In the genomic region with DNA sequence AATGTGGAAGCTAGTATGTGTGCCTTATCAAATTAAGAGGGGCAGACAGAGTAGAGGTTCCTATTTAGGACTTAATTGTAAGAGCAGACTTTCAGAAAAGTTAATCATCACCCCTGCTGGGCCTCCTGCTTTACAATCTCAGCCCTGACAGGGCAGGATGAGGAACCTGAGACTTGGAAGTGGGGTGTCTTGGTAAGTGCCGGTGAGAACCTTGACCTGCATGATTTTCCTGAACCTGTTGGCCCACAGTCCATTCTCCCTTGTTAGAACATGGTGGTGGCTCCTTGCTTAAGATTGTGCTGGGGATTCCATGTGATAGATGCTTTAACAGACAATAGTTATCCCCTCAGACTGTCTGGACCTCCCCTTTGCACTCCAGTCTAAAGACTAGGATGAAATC, we compare ENCODE assay signal across 20 cellular contexts.
DNase-seq lines count a peak whose midpoint lies in the region; ATAC-seq and TF ChIP-seq lines count a peak whose summit lies in the region.
"Had no signal": no experiment of that assay in that cellular context is flagged by ENCODE, and none has a peak within 500 bp of the region (broad histone marks: within the 10 kb centered on the region; RNA-seq: fewer than 3 reads in every experiment).

No MANE protein-coding gene starts in this region.

- H3K27ac ChIP-seq in esophagus muscularis mucosa (replicated peaks in 1 of 4) (no peak overlapping the region), mesenchymal stem cell (ENCODE audit: low read length, poor library complexity, severe bottlenecking) (no peak overlapping the region), tibial artery (no peak overlapping the region)
- H3K27ac ChIP-seq: GM23248, HL-60 had no signal

- H3K9me3 ChIP-seq in esophagus muscularis mucosa, result no peaks in the 10 kb centered on the region
- H3K9me3 ChIP-seq in mesenchymal stem cell (ENCODE audit: control insufficient read depth, low read length), result no peaks in the 10 kb centered on the region
- H3K9me3 ChIP-seq in tibial artery, result no peaks in the 10 kb centered on the region
- H3K9me3 ChIP-seq: BE2C, HAP-1 had no signal

- intact Hi-C loops in esophagus muscularis mucosa (cut with DNase I) (no loop called here), tibial artery (cut with DNase I; ENCODE audit: low total_unique reads) (no loop called here)

- H3K36me3 ChIP-seq in esophagus muscularis mucosa (no peaks in the 10 kb centered on the region), mesenchymal stem cell (ENCODE audit: control insufficient read depth in 1 of 2, insufficient read depth in 2 of 2, low read depth in 1 of 2, low read length in 2 of 2) (no peaks in the 10 kb centered on the region), tibial artery (no peaks in the 10 kb centered on the region)
- H3K36me3 ChIP-seq: BE2C, HAP-1 had no signal

- no peak overlapping the region for H3K4me3 ChIP-seq in esophagus muscularis mucosa
- H3K4me3 ChIP-seq in mesenchymal stem cell (ENCODE audit: insufficient read depth in 1 of 2, low read depth in 1 of 2, low read length in 2 of 2), result no peak overlapping the region
- no peak overlapping the region for H3K4me3 ChIP-seq in tibial artery
- H3K4me3 ChIP-seq: GM23248, HAP-1 had no signal

- H3K79me1 ChIP-seq in mesenchymal stem cell (replicated peaks; ENCODE audit: low read length, poor library complexity, severe bottlenecking), result no peaks in the 10 kb centered on the region

- peak overlapping the region; percentile 20 for H2BK5ac ChIP-seq in mesenchymal stem cell (ENCODE audit: low read depth, low read length, poor library complexity, severe bottlenecking)

- no peak overlapping the region for H3K9ac ChIP-seq in mesenchymal stem cell (ENCODE audit: low read length)
- H3K9ac ChIP-seq: GM23248 had no signal

- H2AK5ac ChIP-seq in mesenchymal stem cell (ENCODE audit: low read length, severe bottlenecking), result no peak overlapping the region

- no peak for ATAC-seq in GM18868 (IDR thresholded peaks at IDR 0.05; ENCODE audit: unreplicated experiment)
- ATAC-seq in GM19023 (IDR thresholded peaks at IDR 0.05; ENCODE audit: unreplicated experiment), result no peak

- H2BK12ac ChIP-seq in mesenchymal stem cell (ENCODE audit: low read length in 2 of 2), result no peak overlapping the region

- no peak overlapping the region for H2BK15ac ChIP-seq in mesenchymal stem cell (ENCODE audit: low read depth, poor library complexity, severe bottlenecking)

- DNase-seq in esophagus muscularis mucosa (ENCODE audit: extremely low spot score) (peak; percentile 68), mesenchymal stem cell (no peak), renal cortical epithelial cell (ENCODE audit: low read depth) (peak; percentile 37), NCI-H748 treated with DMSO at 0.1 percent for 48 hours (lab: John Stamatoyannopoulos, UW) (no peak), tibial artery (no peak)
- DNase-seq: ACHN; BE2C; C1 segment of cervical spinal cord; CD4-positive, CD25-positive, alpha-beta regulatory T cell; CD8-positive, alpha-beta memory T cell; COR-L47; DMS 273 treated with DMSO at 0.1 percent for 48 hours; DMS53; DND-41; EL; GM23248 had no signal

- TF ChIP-seq CTCF in esophagus muscularis mucosa (IDR thresholded peaks at IDR 0.05), result no peak
- no peak for TF ChIP-seq CTCF in tibial artery (IDR thresholded peaks at IDR 0.05)

- H3K4me1 ChIP-seq in esophagus muscularis mucosa (peaks cover 0 to 12% (median 9%) of the 10 kb centered on the region in 4 donors), mesenchymal stem cell (ENCODE audit: control insufficient read depth, insufficient read depth, low read depth, low read length) (peaks cover 3% of the 10 kb centered on the region), tibial artery (no peaks in the 10 kb centered on the region)
- H3K4me1 ChIP-seq: BE2C, HAP-1 had no signal

- H3K23ac ChIP-seq in mesenchymal stem cell (ENCODE audit: low read length in 2 of 2), result no peak overlapping the region

- no peak overlapping the region for H2AFZ ChIP-seq in mesenchymal stem cell (ENCODE audit: low read depth, low read length)
- H2AFZ ChIP-seq: GM23248 had no signal

- H3K14ac ChIP-seq in mesenchymal stem cell (ENCODE audit: low read length in 2 of 2), result no peak overlapping the region

- no peak for TF ChIP-seq EP300 in esophagus muscularis mucosa (IDR thresholded peaks at IDR 0.05)

- no peak for TF ChIP-seq POLR2A in esophagus muscularis mucosa (IDR thresholded peaks at IDR 0.05; ENCODE audit: low read depth)

- WGBS in esophagus muscularis mucosa, result 83% methylated on average over 1 of the region's 1 CpG
- WGBS in mesenchymal stem cell, result 69% methylated on average over 1 of the region's 1 CpG

- no peak overlapping the region for H2BK120ac ChIP-seq in mesenchymal stem cell (ENCODE audit: low read depth, low read length)

- H4K91ac ChIP-seq in mesenchymal stem cell (ENCODE audit: low read length), result no peak overlapping the region

- no peak overlapping the region for H4K8ac ChIP-seq in mesenchymal stem cell (ENCODE audit: low read length)

- H3K18ac ChIP-seq in mesenchymal stem cell (ENCODE audit: low read depth in 1 of 2, low read length in 2 of 2), result no peak overlapping the region

- no peaks in the 10 kb centered on the region for H3K27me3 ChIP-seq in esophagus muscularis mucosa
- H3K27me3 ChIP-seq in mesenchymal stem cell (ENCODE audit: control insufficient read depth in 1 of 2, insufficient read depth in 1 of 2, low read length in 2 of 2), result peaks cover 0 to 3% of the 10 kb centered on the region in 2 experiments
- H3K27me3 ChIP-seq in tibial artery, result no peaks in the 10 kb centered on the region
- H3K27me3 ChIP-seq: BE2C had no signal

- H3K4me2 ChIP-seq in mesenchymal stem cell (ENCODE audit: low read length, poor library complexity, severe bottlenecking), result no peak overlapping the region

- H3K4ac ChIP-seq in mesenchymal stem cell (ENCODE audit: low read depth in 1 of 2, low read length in 2 of 2), result no peak overlapping the region

Comparison
In these comparisons a context has a peak if more than half of its experiments do, and no peak if none do; other contexts are left out.
1. DNase-seq: peak in esophagus muscularis mucosa (single experiment) and renal cortical epithelial cell (single experiment); none in mesenchymal stem cell (single experiment), NCI-H748 treated with DMSO at 0.1 percent for 48 hours (single experiment) and tibial artery (0 of 2).